ENCODE assay signal across 8 cellular contexts in the genomic region with DNA sequence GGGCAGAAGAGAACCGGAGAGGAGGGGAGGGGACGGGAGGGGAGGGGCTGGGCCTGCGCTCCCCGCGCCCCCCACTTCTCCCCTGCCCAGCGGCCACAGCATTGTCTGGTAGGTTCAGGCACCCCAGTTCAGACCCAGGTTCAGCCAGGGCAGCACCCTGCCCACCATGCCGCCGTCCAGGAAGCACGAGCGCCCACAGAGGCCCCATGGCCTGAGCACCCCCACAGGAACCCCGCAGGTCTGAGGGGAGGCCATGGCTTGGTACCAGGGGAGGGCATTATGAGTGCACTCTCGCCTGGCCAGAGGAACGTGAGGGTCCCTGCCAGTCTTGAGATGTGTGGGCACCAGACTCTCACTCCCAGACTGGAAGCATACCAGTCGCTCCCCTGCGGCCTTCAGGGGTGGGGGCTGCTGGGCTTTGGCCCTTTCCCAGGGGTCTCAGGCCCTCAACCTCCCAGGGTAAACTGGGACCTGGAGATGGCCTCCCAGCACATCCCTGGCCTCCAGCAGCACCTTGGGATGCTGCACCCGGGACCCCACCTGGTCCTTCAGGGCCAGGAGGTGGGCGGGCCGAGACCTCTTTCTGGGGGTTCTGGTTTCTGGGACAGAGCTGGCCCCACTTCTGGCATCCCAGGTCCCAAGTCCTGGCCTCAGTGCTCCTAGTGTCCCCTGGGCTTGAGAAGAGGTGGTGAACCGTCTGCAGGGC. TPM values are rescaled to one million over a fixed set of nuclear protein-coding genes. Genes with fewer than 3 reads are reported as not detected.
A peak's percentile ranks its signal among the peaks of the same experiment; 100 is the strongest.
DNase-seq lines count a peak whose midpoint lies in the region; ATAC-seq, FAIRE-seq and TF ChIP-seq lines count a peak whose summit lies in the region.

No MANE protein-coding gene starts in this region.

- no peaks in the 10 kb centered on the region for H3K36me3 ChIP-seq in CD8-positive, alpha-beta T cell (ENCODE audit: insufficient read depth, low read length)
- H3K36me3 ChIP-seq in SK-N-MC (ENCODE audit: insufficient read depth, low read length), result no peaks in the 10 kb centered on the region

- FAIRE-seq in GM19239 (lab: Jason Lieb, UNC), result no peak
- FAIRE-seq in GM12891 (lab: Jason Lieb, UNC), result no peak

- H3K36me3 Mint-ChIP-seq in CD8-positive, alpha-beta T cell, result no peaks in the 10 kb centered on the region
- no peaks in the 10 kb centered on the region for H3K36me3 Mint-ChIP-seq in glutamatergic neuron (ENCODE audit: unreplicated experiment)

- H3K4me1 ChIP-seq in CD8-positive, alpha-beta T cell (ENCODE audit: insufficient read depth, low read length), result peaks cover 11% of the 10 kb centered on the region

- no peak for TF ChIP-seq POLR2A in GM12891 (IDR thresholded peaks at IDR 0.05; ENCODE audit: low read depth, low read length)

- DNase-seq in CD8-positive, alpha-beta T cell, result no peak
- DNase-seq in SK-N-MC (ENCODE audit: low read depth, low spot score) (no peak), glutamatergic neuron (peak; percentile 25), retina (peak; percentile 67), GM19239 (ENCODE audit: insufficient read length, low spot score) (no peak), GM12891 (ENCODE audit: insufficient read length, low spot score) (no peak)
- DNase-seq in activated CD4-positive, alpha-beta T cell treated with anti-CD3 and anti-CD28 coated beads, Interleukin-2, amount 50 U/mL, for 1 hour, result no peak

- no peak overlapping the region for H3K4me3 ChIP-seq in CD8-positive, alpha-beta T cell (ENCODE audit: low read depth, low read length)
- H3K4me3 ChIP-seq in SK-N-MC, result no peak overlapping the region

- peak overlapping the region; percentile 26 for H3K4me3 Mint-ChIP-seq in CD8-positive, alpha-beta T cell
- H3K4me3 Mint-ChIP-seq in glutamatergic neuron (ENCODE audit: unreplicated experiment), result no peak overlapping the region

- intact Hi-C loops in CD8-positive, alpha-beta T cell (cut with DNase I, micrococcal nuclease), result no loop called here

- no peak overlapping the region for H3K27ac Mint-ChIP-seq in CD8-positive, alpha-beta T cell
- no peak overlapping the region for H3K27ac Mint-ChIP-seq in glutamatergic neuron (ENCODE audit: unreplicated experiment)

- peaks cover 3% of the 10 kb centered on the region for H3K27me3 ChIP-seq in CD8-positive, alpha-beta T cell (ENCODE audit: insufficient read depth, low read length)

- no peak for TF ChIP-seq CTCF in CD8-positive, alpha-beta T cell (IDR thresholded peaks at IDR 0.05)
- TF ChIP-seq CTCF in glutamatergic neuron (IDR thresholded peaks at IDR 0.05; ENCODE audit: partially characterized antibody, unreplicated experiment), result no peak

- H3K9ac ChIP-seq in SK-N-MC (ENCODE audit: insufficient read length), result no peak overlapping the region

- no peaks in the 10 kb centered on the region for H3K9me3 ChIP-seq in CD8-positive, alpha-beta T cell (ENCODE audit: low read length)
- H3K9me3 ChIP-seq in SK-N-MC (ENCODE audit: low read depth, low read length), result no peaks in the 10 kb centered on the region

- CTCF ChIA-PET in CD8-positive, alpha-beta T cell (lab: Charles Lee), result interaction anchor here (1.4 kb wide), 1 partner anchor 19 kb away, joined by 3 read pairs; no protein-coding TSS in a partner anchor

- POLR2A ChIA-PET in CD8-positive, alpha-beta T cell (lab: Charles Lee), result interaction anchor here (1.0 kb wide), 1 partner anchor 217 kb away, joined by 3 read pairs; the partner anchor contains the start of gene SCO2

- peaks cover 14% of the 10 kb centered on the region for H3K27me3 Mint-ChIP-seq in CD8-positive, alpha-beta T cell (ENCODE audit: low read depth)
- peaks cover 8% of the 10 kb centered on the region for H3K27me3 Mint-ChIP-seq in glutamatergic neuron (ENCODE audit: unreplicated experiment)

- H3K27ac ChIP-seq in CD8-positive, alpha-beta T cell (ENCODE audit: low read depth, low read length), result no peak overlapping the region
- 0 out of 2 replicates have a peak overlapping the region, but pooled peaks have one; percentile 31 for H3K27ac ChIP-seq in SK-N-MC

- H3K9me3 Mint-ChIP-seq in CD8-positive, alpha-beta T cell, result no peaks in the 10 kb centered on the region
- peaks cover 3% of the 10 kb centered on the region for H3K9me3 Mint-ChIP-seq in glutamatergic neuron (ENCODE audit: unreplicated experiment)

- H3K4me1 Mint-ChIP-seq in CD8-positive, alpha-beta T cell (ENCODE audit: low read depth), result peaks cover 7% of the 10 kb centered on the region
- H3K4me1 Mint-ChIP-seq in glutamatergic neuron (ENCODE audit: low read depth, unreplicated experiment), result peaks cover 8% of the 10 kb centered on the region

- ATAC-seq in CD8-positive, alpha-beta T cell, result no peak
- no peak for ATAC-seq in HG03521 (IDR thresholded peaks at IDR 0.05; ENCODE audit: unreplicated experiment)

TF ChIP-seq in GM12891, 5 proteins besides CTCF, POLR2A, EP300 and RAD21:
- no peak for TF ChIP-seq POU2F2 (IDR thresholded peaks at IDR 0.05; ENCODE audit: low read depth, low read length)
- no peak for TF ChIP-seq SPI1 (IDR thresholded peaks at IDR 0.05; ENCODE audit: low read depth, low read length)
- no peak for TF ChIP-seq TAF1 (IDR thresholded peaks at IDR 0.05; ENCODE audit: low read depth, low read length)
- TF ChIP-seq PAX5 (IDR thresholded peaks at IDR 0.05; ENCODE audit: insufficient read depth, low read length, severe bottlenecking), result no peak
- TF ChIP-seq POLR2AphosphoS5 (IDR thresholded peaks at IDR 0.05; ENCODE audit: low read depth, low read length), result no peak

RNA-seq across cellular contexts. Expression of gene PLXNB2, which starts 0.6 kb away (rescaled TPM):
- total RNA-seq in CD8-positive, alpha-beta T cell, result 1 to 10 TPM; 6.3 to 8.1 TPM
- total RNA-seq in glutamatergic neuron (ENCODE audit: unreplicated experiment), result 95.2 TPM
- 57.5 TPM for polyA plus RNA-seq in GM12891 (2012; ENCODE audit: low read depth, missing spikeins)

RNA-seq across cellular contexts. Expression of gene DENND6B, which starts 18.8 kb away (rescaled TPM):
- 1 to 10 TPM; 3.0 to 3.1 TPM for total RNA-seq in CD8-positive, alpha-beta T cell
- 32.1 TPM for total RNA-seq in glutamatergic neuron (ENCODE audit: unreplicated experiment)
- 12.4 TPM for polyA plus RNA-seq in GM12891 (2012; ENCODE audit: low read depth, missing spikeins)

RNA-seq across cellular contexts. Expression of gene PPP6R2, which starts 35.1 kb away (rescaled TPM):
- 10 to 100 TPM; 46.2 to 46.5 TPM for total RNA-seq in CD8-positive, alpha-beta T cell
- total RNA-seq in glutamatergic neuron (ENCODE audit: unreplicated experiment), result 122 TPM
- 22.9 TPM for polyA plus RNA-seq in GM12891 (2012; ENCODE audit: low read depth, missing spikeins)

RNA-seq across cellular contexts. Expression of gene MAPK11, which starts 37.9 kb away (rescaled TPM):
- total RNA-seq in CD8-positive, alpha-beta T cell, result 1 to 10 TPM; 1.9 to 2.1 TPM
- total RNA-seq in glutamatergic neuron (ENCODE audit: unreplicated experiment), result 131 TPM
- polyA plus RNA-seq in GM12891 (2012; ENCODE audit: low read depth, missing spikeins), result 4.8 TPM

RNA-seq across cellular contexts. Expression of gene MAPK12, which starts 46.6 kb away (rescaled TPM):
- 1 to 10 TPM; 1.1 to 1.5 TPM for total RNA-seq in CD8-positive, alpha-beta T cell
- total RNA-seq in glutamatergic neuron (ENCODE audit: unreplicated experiment), result 88.5 TPM
- polyA plus RNA-seq in GM12891 (2012; ENCODE audit: low read depth, missing spikeins), result 11.3 TPM

Comparison
In these comparisons a context has a peak if more than half of its experiments do, and no peak if none do; other contexts are left out.
1. DNase-seq: peak in glutamatergic neuron (single experiment) and retina (single experiment); none in CD8-positive, alpha-beta T cell (0 of 7), SK-N-MC (single experiment), GM19239 (single experiment), GM12891 (single experiment) and activated CD4-positive, alpha-beta T cell treated with anti-CD3 and anti-CD28 coated beads, Interleukin-2, amount 50 U/mL, for 1 hour (single experiment).
2. RNA of gene PLXNB2, which starts 0.6 kb away (total RNA-seq): 95.2 TPM in glutamatergic neuron (single experiment); 6.3 to 8.1 TPM in CD8-positive, alpha-beta T cell; every median in the first group is over 10 times any median in the second.